In genomic region chr9:105822814-105823213, GRCh38 we compare ENCODE assay signal across 27 cellular contexts.
A peak's percentile ranks its signal among the peaks of the same experiment; 100 is the strongest.
DNase-seq lines count a peak whose midpoint lies in the region; ATAC-seq and FAIRE-seq lines count a peak whose summit lies in the region.
"Had no signal": no experiment of that assay in that cellular context is flagged by ENCODE, and none has a peak within 500 bp of the region (broad histone marks: within the 10 kb centered on the region; RNA-seq: fewer than 3 reads in every experiment).

No MANE protein-coding gene starts in this region.

- H3K27ac Mint-ChIP-seq in activated CD4-positive, alpha-beta T cell treated with anti-CD3 and anti-CD28 coated beads, Interleukin-2, amount 10 ng/mL, durations not matched to agents 24 days and 14 days: no peak overlapping the region
- no peak overlapping the region for H3K27ac Mint-ChIP-seq in activated naive CD4-positive, alpha-beta T cell treated with anti-CD3 and anti-CD28 coated beads, Interleukin-2, amount 50 U/mL, for 72 hours
- no peak overlapping the region for H3K27ac Mint-ChIP-seq in activated CD8-positive, alpha-beta T cell treated with anti-CD3 and anti-CD28 coated beads, Interleukin-2, amount 10 ng/mL, durations not matched to agents 7 days and 5 days
- H3K27ac Mint-ChIP-seq: CD14-positive monocyte; CD4-positive, alpha-beta T cell; CD8-positive, alpha-beta memory T cell had no signal

- intact Hi-C loops in activated CD4-positive, alpha-beta T cell treated with anti-CD3 and anti-CD28 coated beads, Interleukin-2, amount 10 ng/mL, durations not matched to agents 24 days and 14 days (cut with micrococcal nuclease): no loop called here

- H3K27me3 Mint-ChIP-seq in activated CD4-positive, alpha-beta T cell treated with anti-CD3 and anti-CD28 coated beads, Interleukin-2, amount 10 ng/mL, durations not matched to agents 24 days and 14 days: no peaks in the 10 kb centered on the region
- peaks cover 3% of the 10 kb centered on the region for H3K27me3 Mint-ChIP-seq in activated CD8-positive, alpha-beta T cell treated with anti-CD3 and anti-CD28 coated beads, Interleukin-2, amount 10 ng/mL, durations not matched to agents 7 days and 5 days (ENCODE audit: low read depth)
- H3K27me3 Mint-ChIP-seq: CD4-positive, alpha-beta T cell; CD8-positive, alpha-beta memory T cell had no signal

- DNase-seq in activated CD4-positive, alpha-beta T cell treated with anti-CD3 and anti-CD28 coated beads, Interleukin-2, amount 10 ng/mL, durations not matched to agents 24 days and 14 days: peak; percentile 60
- no peak for DNase-seq in activated CD4-positive, alpha-beta T cell treated with anti-CD3 and anti-CD28 coated beads for 48 hours
- DNase-seq in activated naive CD4-positive, alpha-beta T cell treated with anti-CD3 and anti-CD28 coated beads, Interleukin-2, amount 50 U/mL, for 72 hours (ENCODE audit: low spot score in 2 of 2): no peak
- DNase-seq in activated naive CD4-positive, alpha-beta T cell treated with Interleukin-2 at 50 U/mL for 16 hours: no peak
- peak; percentile 26 for DNase-seq in activated CD8-positive, alpha-beta T cell treated with anti-CD3 and anti-CD28 coated beads, Interleukin-2, amount 10 ng/mL, durations not matched to agents 7 days and 5 days
- DNase-seq in stimulated activated naive CD8-positive, alpha-beta T cell treated with anti-CD3 and anti-CD28 coated beads, Interleukin-15, Interleukin-2, amounts not matched to agents 100 U/mL and 50 U/mL, for 24 hours: no peak
- no peak for DNase-seq in frontal cortex (ENCODE audit: low spot score in 2 of 2)
- no peak for DNase-seq in HUDEP-2 (lab: John Stamatoyannopoulos, UW; ENCODE audit: unreplicated experiment in 76 of 76)
- DNase-seq: 8988T; ACHN; AML-193; BE2C; CD4-positive, alpha-beta T cell; CD8-positive, alpha-beta memory T cell; DMS 273 treated with DMSO at 0.1 percent for 48 hours; DMS79; EL; GDM1; GM23248; H7 had no signal

- no peaks in the 10 kb centered on the region for H3K36me3 Mint-ChIP-seq in activated CD4-positive, alpha-beta T cell treated with anti-CD3 and anti-CD28 coated beads, Interleukin-2, amount 10 ng/mL, durations not matched to agents 24 days and 14 days (ENCODE audit: low read depth)
- H3K36me3 Mint-ChIP-seq in activated naive CD4-positive, alpha-beta T cell treated with anti-CD3 and anti-CD28 coated beads, Interleukin-2, amount 50 U/mL, for 72 hours: peaks cover 0 to 4% of the 10 kb centered on the region in 2 donors
- H3K36me3 Mint-ChIP-seq in activated CD8-positive, alpha-beta T cell treated with anti-CD3 and anti-CD28 coated beads, Interleukin-2, amount 10 ng/mL, durations not matched to agents 7 days and 5 days (ENCODE audit: low read depth): no peaks in the 10 kb centered on the region
- H3K36me3 Mint-ChIP-seq: CD14-positive monocyte had no signal

- H3K9me3 Mint-ChIP-seq in activated CD4-positive, alpha-beta T cell treated with anti-CD3 and anti-CD28 coated beads, Interleukin-2, amount 10 ng/mL, durations not matched to agents 24 days and 14 days: no peaks in the 10 kb centered on the region
- peaks cover 12 to 13% of the 10 kb centered on the region in 2 donors for H3K9me3 Mint-ChIP-seq in activated naive CD4-positive, alpha-beta T cell treated with anti-CD3 and anti-CD28 coated beads, Interleukin-2, amount 50 U/mL, for 72 hours
- H3K9me3 Mint-ChIP-seq in activated CD8-positive, alpha-beta T cell treated with anti-CD3 and anti-CD28 coated beads, Interleukin-2, amount 10 ng/mL, durations not matched to agents 7 days and 5 days (ENCODE audit: insufficient read depth): peaks cover 12% of the 10 kb centered on the region

- POLR2A ChIA-PET in activated CD8-positive, alpha-beta T cell treated with anti-CD3 and anti-CD28 coated beads, Interleukin-2, amount 10 ng/mL, durations not matched to agents 7 days and 5 days (lab: Charles Lee): no interaction called here

- FAIRE-seq in frontal cortex (lab: Jason Lieb, UNC): no peak
- FAIRE-seq: A549, D721Med, GM12878, GM19239, H1 had no signal

- ATAC-seq in activated naive CD4-positive, alpha-beta T cell treated with anti-CD3 and anti-CD28 coated beads, Interleukin-2, amount 50 U/mL, for 72 hours: peak; percentile 43 to 51
- no peak for ATAC-seq in activated CD8-positive, alpha-beta T cell treated with anti-CD3 and anti-CD28 coated beads, Interleukin-2, amount 10 ng/mL, durations not matched to agents 7 days and 5 days
- peak; percentile 23 for ATAC-seq in stimulated activated naive CD8-positive, alpha-beta T cell treated with anti-CD3 and anti-CD28 coated beads, Interleukin-15, Interleukin-2, amounts not matched to agents 100 U/mL and 50 U/mL, for 24 hours
- ATAC-seq: A549, GM12878, HCT116 had no signal

- CTCF ChIA-PET in activated CD8-positive, alpha-beta T cell treated with anti-CD3 and anti-CD28 coated beads, Interleukin-2, amount 10 ng/mL, durations not matched to agents 7 days and 5 days (lab: Charles Lee): no interaction called here

- H3K4me1 Mint-ChIP-seq in activated CD4-positive, alpha-beta T cell treated with anti-CD3 and anti-CD28 coated beads, Interleukin-2, amount 10 ng/mL, durations not matched to agents 24 days and 14 days: no peaks in the 10 kb centered on the region
- no peaks in the 10 kb centered on the region for H3K4me1 Mint-ChIP-seq in activated CD8-positive, alpha-beta T cell treated with anti-CD3 and anti-CD28 coated beads, Interleukin-2, amount 10 ng/mL, durations not matched to agents 7 days and 5 days (ENCODE audit: low read depth)
- H3K4me1 Mint-ChIP-seq: CD14-positive monocyte; CD8-positive, alpha-beta memory T cell had no signal

- H3K4me3 Mint-ChIP-seq in activated CD4-positive, alpha-beta T cell treated with anti-CD3 and anti-CD28 coated beads, Interleukin-2, amount 10 ng/mL, durations not matched to agents 24 days and 14 days: no peak overlapping the region
- no peak overlapping the region for H3K4me3 Mint-ChIP-seq in activated CD8-positive, alpha-beta T cell treated with anti-CD3 and anti-CD28 coated beads, Interleukin-2, amount 10 ng/mL, durations not matched to agents 7 days and 5 days
- H3K4me3 Mint-ChIP-seq: CD14-positive monocyte; CD4-positive, alpha-beta T cell; CD8-positive, alpha-beta memory T cell had no signal

Comparison
In these comparisons a context has a peak if more than half of its experiments do, and no peak if none do; other contexts are left out.
1. DNase-seq: peak in activated CD4-positive, alpha-beta T cell treated with anti-CD3 and anti-CD28 coated beads, Interleukin-2, amount 10 ng/mL, durations not matched to agents 24 days and 14 days (single experiment) and activated CD8-positive, alpha-beta T cell treated with anti-CD3 and anti-CD28 coated beads, Interleukin-2, amount 10 ng/mL, durations not matched to agents 7 days and 5 days (single experiment); none in activated CD4-positive, alpha-beta T cell treated with anti-CD3 and anti-CD28 coated beads for 48 hours (single experiment), activated naive CD4-positive, alpha-beta T cell treated with anti-CD3 and anti-CD28 coated beads, Interleukin-2, amount 50 U/mL, for 72 hours (0 of 2), activated naive CD4-positive, alpha-beta T cell treated with Interleukin-2 at 50 U/mL for 16 hours (single experiment), stimulated activated naive CD8-positive, alpha-beta T cell treated with anti-CD3 and anti-CD28 coated beads, Interleukin-15, Interleukin-2, amounts not matched to agents 100 U/mL and 50 U/mL, for 24 hours (single experiment), frontal cortex (0 of 2) and HUDEP-2 (0 of 76).